1 cellular context compared by ENCODE assay signal in the genomic region with DNA sequence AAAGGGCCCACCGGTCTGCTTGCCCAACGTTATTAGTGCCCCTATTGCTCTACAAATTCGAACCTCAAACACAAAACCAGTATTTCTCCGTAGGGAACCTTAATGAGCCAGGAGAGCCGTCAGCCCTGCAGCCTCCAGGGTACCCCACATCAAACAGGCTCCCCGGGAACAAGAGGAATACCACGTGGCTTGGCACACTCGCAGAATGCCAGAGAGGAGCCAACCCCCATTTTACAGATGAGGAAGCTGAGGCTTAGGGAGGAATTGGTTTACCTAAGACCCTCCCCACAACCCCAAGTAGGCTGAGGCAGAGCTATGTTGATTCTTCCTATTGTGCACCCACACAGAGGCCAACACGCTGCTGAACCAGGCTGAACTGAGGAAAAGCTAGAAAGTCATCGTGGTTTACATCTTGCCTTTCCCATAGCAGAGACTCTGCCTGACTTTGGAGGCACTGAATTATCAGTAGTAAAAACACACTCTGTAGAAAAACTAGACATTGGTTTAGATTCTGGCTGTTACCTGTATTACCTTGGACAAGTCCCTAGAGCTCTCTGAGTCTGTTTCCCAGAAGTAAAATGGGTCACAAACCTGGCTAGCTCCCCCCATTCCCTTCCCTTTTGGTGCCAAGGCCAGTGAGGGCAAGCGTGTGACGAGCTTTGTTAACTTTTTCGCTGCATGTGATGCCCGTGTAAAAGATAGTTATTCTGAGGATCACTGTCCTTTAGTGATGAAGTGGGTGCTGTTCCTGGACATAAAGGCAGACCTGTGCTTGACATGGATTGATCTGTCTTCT.
TF ChIP-seq lines count a peak whose summit lies in the region.

No MANE protein-coding gene starts in this region.

TF ChIP-seq in HepG2, 621 proteins besides CTCF, POLR2A, EP300 and RAD21 (continues in another document):
- TF ChIP-seq, protein P1, sequence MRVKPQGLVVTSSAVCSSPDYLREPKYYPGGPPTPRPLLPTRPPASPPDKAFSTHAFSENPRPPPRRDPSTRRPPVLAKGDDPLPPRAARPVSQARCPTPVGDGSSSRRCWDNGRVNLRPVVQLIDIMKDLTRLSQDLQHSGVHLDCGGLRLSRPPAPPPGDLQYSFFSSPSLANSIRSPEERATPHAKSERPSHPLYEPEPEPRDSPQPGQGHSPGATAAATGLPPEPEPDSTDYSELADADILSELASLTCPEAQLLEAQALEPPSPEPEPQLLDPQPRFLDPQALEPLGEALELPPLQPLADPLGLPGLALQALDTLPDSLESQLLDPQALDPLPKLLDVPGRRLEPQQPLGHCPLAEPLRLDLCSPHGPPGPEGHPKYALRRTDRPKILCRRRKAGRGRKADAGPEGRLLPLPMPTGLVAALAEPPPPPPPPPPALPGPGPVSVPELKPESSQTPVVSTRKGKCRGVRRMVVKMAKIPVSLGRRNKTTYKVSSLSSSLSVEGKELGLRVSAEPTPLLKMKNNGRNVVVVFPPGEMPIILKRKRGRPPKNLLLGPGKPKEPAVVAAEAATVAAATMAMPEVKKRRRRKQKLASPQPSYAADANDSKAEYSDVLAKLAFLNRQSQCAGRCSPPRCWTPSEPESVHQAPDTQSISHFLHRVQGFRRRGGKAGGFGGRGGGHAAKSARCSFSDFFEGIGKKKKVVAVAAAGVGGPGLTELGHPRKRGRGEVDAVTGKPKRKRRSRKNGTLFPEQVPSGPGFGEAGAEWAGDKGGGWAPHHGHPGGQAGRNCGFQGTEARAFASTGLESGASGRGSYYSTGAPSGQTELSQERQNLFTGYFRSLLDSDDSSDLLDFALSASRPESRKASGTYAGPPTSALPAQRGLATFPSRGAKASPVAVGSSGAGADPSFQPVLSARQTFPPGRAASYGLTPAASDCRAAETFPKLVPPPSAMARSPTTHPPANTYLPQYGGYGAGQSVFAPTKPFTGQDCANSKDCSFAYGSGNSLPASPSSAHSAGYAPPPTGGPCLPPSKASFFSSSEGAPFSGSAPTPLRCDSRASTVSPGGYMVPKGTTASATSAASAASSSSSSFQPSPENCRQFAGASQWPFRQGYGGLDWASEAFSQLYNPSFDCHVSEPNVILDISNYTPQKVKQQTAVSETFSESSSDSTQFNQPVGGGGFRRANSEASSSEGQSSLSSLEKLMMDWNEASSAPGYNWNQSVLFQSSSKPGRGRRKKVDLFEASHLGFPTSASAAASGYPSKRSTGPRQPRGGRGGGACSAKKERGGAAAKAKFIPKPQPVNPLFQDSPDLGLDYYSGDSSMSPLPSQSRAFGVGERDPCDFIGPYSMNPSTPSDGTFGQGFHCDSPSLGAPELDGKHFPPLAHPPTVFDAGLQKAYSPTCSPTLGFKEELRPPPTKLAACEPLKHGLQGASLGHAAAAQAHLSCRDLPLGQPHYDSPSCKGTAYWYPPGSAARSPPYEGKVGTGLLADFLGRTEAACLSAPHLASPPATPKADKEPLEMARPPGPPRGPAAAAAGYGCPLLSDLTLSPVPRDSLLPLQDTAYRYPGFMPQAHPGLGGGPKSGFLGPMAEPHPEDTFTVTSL (CRISPR knock-in tag; IDR thresholded peaks at IDR 0.05; ENCODE audit: borderline replicate concordance): peak; percentile 55; the same call in 1 of the 2 replicates
- TF ChIP-seq, protein P2, sequence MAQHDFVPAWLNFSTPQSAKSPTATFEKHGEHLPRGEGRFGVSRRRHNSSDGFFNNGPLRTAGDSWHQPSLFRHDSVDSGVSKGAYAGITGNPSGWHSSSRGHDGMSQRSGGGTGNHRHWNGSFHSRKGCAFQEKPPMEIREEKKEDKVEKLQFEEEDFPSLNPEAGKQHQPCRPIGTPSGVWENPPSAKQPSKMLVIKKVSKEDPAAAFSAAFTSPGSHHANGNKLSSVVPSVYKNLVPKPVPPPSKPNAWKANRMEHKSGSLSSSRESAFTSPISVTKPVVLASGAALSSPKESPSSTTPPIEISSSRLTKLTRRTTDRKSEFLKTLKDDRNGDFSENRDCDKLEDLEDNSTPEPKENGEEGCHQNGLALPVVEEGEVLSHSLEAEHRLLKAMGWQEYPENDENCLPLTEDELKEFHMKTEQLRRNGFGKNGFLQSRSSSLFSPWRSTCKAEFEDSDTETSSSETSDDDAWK (CRISPR knock-in tag; IDR thresholded peaks at IDR 0.05): no peak
- TF ChIP-seq GTF2F1 (IDR thresholded peaks at IDR 0.05; ENCODE audit: low read length) (no peak), ZNF747 (CRISPR knock-in tag; IDR thresholded peaks at IDR 0.05; ENCODE audit: borderline replicate concordance) (peak; percentile 58; the same call in 1 of the 2 replicates), MAFK (conservative IDR thresholded peaks at IDR 0.05 in 1 of 2, IDR thresholded peaks at IDR 0.05 in 1 of 2; ENCODE audit: low read length in 2 of 2) (no peak), PAWR (CRISPR knock-in tag; IDR thresholded peaks at IDR 0.05; ENCODE audit: borderline replicate concordance) (no peak), HNRNPL (IDR thresholded peaks at IDR 0.05; ENCODE audit: low read depth, low read length) (no peak), MATR3 (CRISPR knock-in tag; IDR thresholded peaks at IDR 0.05) (no peak), ETV6 (CRISPR knock-in tag; conservative IDR thresholded peaks at IDR 0.05) (no peak), ZFP90 (CRISPR knock-in tag; IDR thresholded peaks at IDR 0.05; ENCODE audit: borderline replicate concordance) (no peak), ZNF780A (CRISPR knock-in tag; IDR thresholded peaks at IDR 0.05) (no peak), ATF7 (IDR thresholded peaks at IDR 0.05) (no peak), ATF7 (CRISPR knock-in tag; IDR thresholded peaks at IDR 0.05) (no peak), ZNF589 (CRISPR knock-in tag; conservative IDR thresholded peaks at IDR 0.05) (0 out of 2 replicates have a peak, but pooled peaks have one; percentile 56), NFE2 (CRISPR knock-in tag; IDR thresholded peaks at IDR 0.05) (no peak), ZFYVE20 (CRISPR knock-in tag; IDR thresholded peaks at IDR 0.05; ENCODE audit: borderline replicate concordance, low read depth) (no peak), KLF12 (CRISPR knock-in tag; IDR thresholded peaks at IDR 0.05; ENCODE audit: borderline replicate concordance) (no peak), JUN (CRISPR knock-in tag; IDR thresholded peaks at IDR 0.05) (no peak), CENPX (CRISPR knock-in tag; IDR thresholded peaks at IDR 0.05) (no peak), SMARCC2 (IDR thresholded peaks at IDR 0.05) (no peak), ZNF878 (CRISPR knock-in tag; IDR thresholded peaks at IDR 0.05) (no peak), ZNF354B (CRISPR knock-in tag; IDR thresholded peaks at IDR 0.05) (0 out of 2 replicates have a peak, but pooled peaks have one; percentile 25), KDM1A (CRISPR knock-in tag; IDR thresholded peaks at IDR 0.05) (peak; percentile 90), ZMYM2 (CRISPR knock-in tag; IDR thresholded peaks at IDR 0.05) (peak; percentile 28; the same call in 1 of the 2 replicates), PAX8 (CRISPR knock-in tag; IDR thresholded peaks at IDR 0.05; ENCODE audit: borderline replicate concordance) (no peak), ZNF558 (CRISPR knock-in tag; IDR thresholded peaks at IDR 0.05; ENCODE audit: borderline replicate concordance) (0 out of 2 replicates have a peak, but pooled peaks have one; percentile 76), ZNF556 (CRISPR knock-in tag; IDR thresholded peaks at IDR 0.05; ENCODE audit: borderline replicate concordance) (no peak), ZFP82 (CRISPR knock-in tag; IDR thresholded peaks at IDR 0.05; ENCODE audit: borderline replicate concordance) (no peak), ZMYM4 (CRISPR knock-in tag; IDR thresholded peaks at IDR 0.05) (no peak), ZNF510 (CRISPR knock-in tag; IDR thresholded peaks at IDR 0.05; ENCODE audit: low read depth) (no peak), ZNF775 (CRISPR knock-in tag; IDR thresholded peaks at IDR 0.05; ENCODE audit: borderline replicate concordance) (no peak), SP4 (CRISPR knock-in tag; IDR thresholded peaks at IDR 0.05) (no peak), MED1 (CRISPR knock-in tag; IDR thresholded peaks at IDR 0.05) (peak; percentile 4; the same call in 1 of the 2 replicates), REPIN1 (CRISPR knock-in tag; IDR thresholded peaks at IDR 0.05; ENCODE audit: borderline replicate concordance, low read depth) (no peak), CAMTA2 (CRISPR knock-in tag; IDR thresholded peaks at IDR 0.05; ENCODE audit: borderline replicate concordance) (no peak), SMC3 (IDR thresholded peaks at IDR 0.05; ENCODE audit: low read length) (no peak), ZNF282 (IDR thresholded peaks at IDR 0.05; ENCODE audit: partially characterized antibody) (no peak), ZNF263 (CRISPR knock-in tag; IDR thresholded peaks at IDR 0.05) (no peak), ZC3H13 (CRISPR knock-in tag; IDR thresholded peaks at IDR 0.05) (0 out of 2 replicates have a peak, but pooled peaks have one; percentile 14)
- TF ChIP-seq, protein P3, sequence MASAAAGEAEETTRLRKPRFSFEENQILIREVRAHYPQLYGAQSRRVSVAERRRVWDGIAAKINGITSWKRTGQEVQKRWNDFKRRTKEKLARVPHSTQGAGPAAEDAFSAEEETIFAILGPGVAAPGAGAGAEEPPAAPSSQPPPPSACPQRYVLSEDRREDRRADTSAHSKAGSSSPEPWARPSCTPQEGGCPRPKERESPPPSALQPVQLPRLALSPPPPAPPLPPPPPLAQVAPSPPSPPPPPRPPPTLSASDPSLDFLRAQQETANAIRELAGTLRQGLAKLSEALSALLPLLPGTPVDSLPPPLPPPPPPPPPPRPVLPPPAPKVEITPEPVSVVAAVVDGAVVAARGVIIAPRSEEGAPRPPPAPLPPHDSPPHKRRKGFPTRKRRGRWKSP (CRISPR knock-in tag; IDR thresholded peaks at IDR 0.05): no peak
- TF ChIP-seq, protein P4, sequence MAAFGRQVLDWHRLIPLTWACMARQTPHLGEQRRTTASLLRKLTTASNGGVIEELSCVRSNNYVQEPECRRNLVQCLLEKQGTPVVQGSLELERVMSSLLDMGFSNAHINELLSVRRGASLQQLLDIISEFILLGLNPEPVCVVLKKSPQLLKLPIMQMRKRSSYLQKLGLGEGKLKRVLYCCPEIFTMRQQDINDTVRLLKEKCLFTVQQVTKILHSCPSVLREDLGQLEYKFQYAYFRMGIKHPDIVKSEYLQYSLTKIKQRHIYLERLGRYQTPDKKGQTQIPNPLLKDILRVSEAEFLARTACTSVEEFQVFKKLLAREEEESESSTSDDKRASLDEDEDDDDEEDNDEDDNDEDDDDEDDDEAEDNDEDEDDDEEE (CRISPR knock-in tag; IDR thresholded peaks at IDR 0.05): no peak
- TF ChIP-seq, protein P5, sequence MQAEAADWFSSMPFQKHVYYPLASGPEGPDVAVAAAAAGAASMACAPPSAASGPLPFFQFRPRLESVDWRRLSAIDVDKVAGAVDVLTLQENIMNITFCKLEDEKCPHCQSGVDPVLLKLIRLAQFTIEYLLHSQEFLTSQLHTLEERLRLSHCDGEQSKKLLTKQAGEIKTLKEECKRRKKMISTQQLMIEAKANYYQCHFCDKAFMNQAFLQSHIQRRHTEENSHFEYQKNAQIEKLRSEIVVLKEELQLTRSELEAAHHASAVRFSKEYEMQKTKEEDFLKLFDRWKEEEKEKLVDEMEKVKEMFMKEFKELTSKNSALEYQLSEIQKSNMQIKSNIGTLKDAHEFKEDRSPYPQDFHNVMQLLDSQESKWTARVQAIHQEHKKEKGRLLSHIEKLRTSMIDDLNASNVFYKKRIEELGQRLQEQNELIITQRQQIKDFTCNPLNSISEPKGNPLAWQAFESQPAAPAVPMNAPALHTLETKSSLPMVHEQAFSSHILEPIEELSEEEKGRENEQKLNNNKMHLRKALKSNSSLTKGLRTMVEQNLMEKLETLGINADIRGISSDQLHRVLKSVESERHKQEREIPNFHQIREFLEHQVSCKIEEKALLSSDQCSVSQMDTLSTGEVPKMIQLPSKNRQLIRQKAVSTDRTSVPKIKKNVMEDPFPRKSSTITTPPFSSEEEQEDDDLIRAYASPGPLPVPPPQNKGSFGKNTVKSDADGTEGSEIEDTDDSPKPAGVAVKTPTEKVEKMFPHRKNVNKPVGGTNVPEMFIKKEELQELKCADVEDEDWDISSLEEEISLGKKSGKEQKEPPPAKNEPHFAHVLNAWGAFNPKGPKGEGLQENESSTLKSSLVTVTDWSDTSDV (CRISPR knock-in tag; IDR thresholded peaks at IDR 0.05): no peak
- TF ChIP-seq, protein P6, sequence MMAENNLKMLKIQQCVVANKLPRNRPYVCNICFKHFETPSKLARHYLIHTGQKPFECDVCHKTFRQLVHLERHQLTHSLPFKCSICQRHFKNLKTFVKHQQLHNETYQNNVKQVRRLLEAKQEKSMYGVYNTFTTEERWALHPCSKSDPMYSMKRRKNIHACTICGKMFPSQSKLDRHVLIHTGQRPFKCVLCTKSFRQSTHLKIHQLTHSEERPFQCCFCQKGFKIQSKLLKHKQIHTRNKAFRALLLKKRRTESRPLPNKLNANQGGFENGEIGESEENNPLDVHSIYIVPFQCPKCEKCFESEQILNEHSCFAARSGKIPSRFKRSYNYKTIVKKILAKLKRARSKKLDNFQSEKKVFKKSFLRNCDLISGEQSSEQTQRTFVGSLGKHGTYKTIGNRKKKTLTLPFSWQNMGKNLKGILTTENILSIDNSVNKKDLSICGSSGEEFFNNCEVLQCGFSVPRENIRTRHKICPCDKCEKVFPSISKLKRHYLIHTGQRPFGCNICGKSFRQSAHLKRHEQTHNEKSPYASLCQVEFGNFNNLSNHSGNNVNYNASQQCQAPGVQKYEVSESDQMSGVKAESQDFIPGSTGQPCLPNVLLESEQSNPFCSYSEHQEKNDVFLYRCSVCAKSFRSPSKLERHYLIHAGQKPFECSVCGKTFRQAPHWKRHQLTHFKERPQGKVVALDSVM (CRISPR knock-in tag; IDR thresholded peaks at IDR 0.05): no peak
- TF ChIP-seq, protein P7, sequence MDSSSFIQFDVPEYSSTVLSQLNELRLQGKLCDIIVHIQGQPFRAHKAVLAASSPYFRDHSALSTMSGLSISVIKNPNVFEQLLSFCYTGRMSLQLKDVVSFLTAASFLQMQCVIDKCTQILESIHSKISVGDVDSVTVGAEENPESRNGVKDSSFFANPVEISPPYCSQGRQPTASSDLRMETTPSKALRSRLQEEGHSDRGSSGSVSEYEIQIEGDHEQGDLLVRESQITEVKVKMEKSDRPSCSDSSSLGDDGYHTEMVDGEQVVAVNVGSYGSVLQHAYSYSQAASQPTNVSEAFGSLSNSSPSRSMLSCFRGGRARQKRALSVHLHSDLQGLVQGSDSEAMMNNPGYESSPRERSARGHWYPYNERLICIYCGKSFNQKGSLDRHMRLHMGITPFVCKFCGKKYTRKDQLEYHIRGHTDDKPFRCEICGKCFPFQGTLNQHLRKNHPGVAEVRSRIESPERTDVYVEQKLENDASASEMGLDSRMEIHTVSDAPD (CRISPR knock-in tag; IDR thresholded peaks at IDR 0.05): no peak
- TF ChIP-seq, protein P8, sequence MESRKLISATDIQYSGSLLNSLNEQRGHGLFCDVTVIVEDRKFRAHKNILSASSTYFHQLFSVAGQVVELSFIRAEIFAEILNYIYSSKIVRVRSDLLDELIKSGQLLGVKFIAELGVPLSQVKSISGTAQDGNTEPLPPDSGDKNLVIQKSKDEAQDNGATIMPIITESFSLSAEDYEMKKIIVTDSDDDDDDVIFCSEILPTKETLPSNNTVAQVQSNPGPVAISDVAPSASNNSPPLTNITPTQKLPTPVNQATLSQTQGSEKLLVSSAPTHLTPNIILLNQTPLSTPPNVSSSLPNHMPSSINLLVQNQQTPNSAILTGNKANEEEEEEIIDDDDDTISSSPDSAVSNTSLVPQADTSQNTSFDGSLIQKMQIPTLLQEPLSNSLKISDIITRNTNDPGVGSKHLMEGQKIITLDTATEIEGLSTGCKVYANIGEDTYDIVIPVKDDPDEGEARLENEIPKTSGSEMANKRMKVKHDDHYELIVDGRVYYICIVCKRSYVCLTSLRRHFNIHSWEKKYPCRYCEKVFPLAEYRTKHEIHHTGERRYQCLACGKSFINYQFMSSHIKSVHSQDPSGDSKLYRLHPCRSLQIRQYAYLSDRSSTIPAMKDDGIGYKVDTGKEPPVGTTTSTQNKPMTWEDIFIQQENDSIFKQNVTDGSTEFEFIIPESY (CRISPR knock-in tag; IDR thresholded peaks at IDR 0.05): no peak
- TF ChIP-seq, protein P9, sequence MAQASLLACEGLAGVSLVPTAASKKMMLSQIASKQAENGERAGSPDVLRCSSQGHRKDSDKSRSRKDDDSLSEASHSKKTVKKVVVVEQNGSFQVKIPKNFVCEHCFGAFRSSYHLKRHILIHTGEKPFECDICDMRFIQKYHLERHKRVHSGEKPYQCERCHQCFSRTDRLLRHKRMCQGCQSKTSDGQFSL (CRISPR knock-in tag; IDR thresholded peaks at IDR 0.05): no peak
